ENCODE assay signal across 8 cellular contexts in the genomic region with DNA sequence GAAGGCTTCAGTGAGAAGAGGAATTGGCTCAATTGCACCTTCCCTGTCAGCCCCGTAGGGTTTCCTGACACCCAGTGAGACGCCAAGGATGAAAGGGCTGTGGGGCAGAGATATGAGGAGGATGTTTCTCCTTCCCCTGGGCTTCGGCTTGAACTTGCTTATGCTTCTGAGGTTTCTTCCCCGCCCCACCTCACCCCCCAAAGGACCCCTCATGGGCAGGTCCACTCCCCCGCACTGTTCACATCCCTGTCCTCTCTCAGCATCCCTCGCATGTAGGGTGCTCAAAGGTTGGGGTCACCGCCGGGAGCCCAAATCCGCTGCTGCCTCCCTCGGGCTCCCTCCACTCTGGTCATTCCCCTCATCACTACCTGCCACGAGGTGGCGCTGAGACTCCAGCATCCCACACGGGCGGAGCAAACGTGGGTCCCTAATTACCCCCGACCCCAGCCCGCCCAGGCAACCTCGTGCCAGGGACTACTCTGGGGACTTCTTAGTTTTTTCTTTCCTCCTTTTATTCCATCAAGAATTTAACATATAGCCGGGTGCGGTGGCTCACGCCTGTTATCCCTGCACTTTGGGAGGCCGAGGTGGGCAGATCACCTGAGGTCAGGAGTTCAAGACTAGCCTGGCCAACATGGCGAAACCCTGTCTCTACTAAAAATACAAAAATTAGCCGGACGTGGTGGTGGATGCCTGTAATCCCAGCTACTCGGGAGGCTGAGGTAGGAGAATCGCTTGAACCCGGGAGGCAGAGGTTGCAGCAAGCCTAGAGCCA. TPM values are rescaled to one million over a fixed set of nuclear protein-coding genes. Genes with fewer than 3 reads are reported as not detected.
DNase-seq lines count a peak whose midpoint lies in the region; ATAC-seq, FAIRE-seq and TF ChIP-seq lines count a peak whose summit lies in the region.

No MANE protein-coding gene starts in this region.

- no peaks in the 10 kb centered on the region for H3K9me3 ChIP-seq in BLaER1 treated with 17β-estradiol and CSF1 and Interleukin-3, amounts not matched to agents 10 nM and 100 nM (replicated peaks in 1 of 11)
- H3K9me3 ChIP-seq in GM12878 (replicated peaks; ENCODE audit: control insufficient read depth, insufficient read depth, low read length) = no peaks in the 10 kb centered on the region

- TF ChIP-seq RAD21 in GM12878 (IDR thresholded peaks at IDR 0.05; ENCODE audit: insufficient read depth, low read depth, low read length) = peak; percentile 88

- in situ Hi-C loops in GM12878 (cut with MboI) = no loop called here

- intact Hi-C loops in GM12878 (cut with micrococcal nuclease; ENCODE audit: unreplicated experiment) = loop anchor here (1.0 to 10.0 kb wide), 3 partner anchors 56 to 369 kb away; a partner anchor contains a TSS

- RAD21 ChIA-PET in GM12878 (lab: Charles Lee; ENCODE audit: unreplicated experiment) = no interaction called here

- H3K4me2 ChIP-seq in BLaER1 treated with 17β-estradiol and CSF1 and Interleukin-3, amounts not matched to agents 10 nM and 100 nM = peak overlapping the region; percentile 14 to 71 (median 40); a peak in 16 of 22 replicates
- no peak overlapping the region for H3K4me2 ChIP-seq in GM12878 (ENCODE audit: control insufficient read depth, insufficient read depth)

- peaks cover 0 to 37% (median 30%) of the 10 kb centered on the region in 10 experiments; a peak in 16 of 20 replicates for H3K4me1 ChIP-seq in BLaER1 treated with 17β-estradiol and CSF1 and Interleukin-3, amounts not matched to agents 10 nM and 100 nM
- H3K4me1 ChIP-seq in GM12878 (ENCODE audit: control insufficient read depth, insufficient read depth, low read length) = no peaks in the 10 kb centered on the region

- no peak overlapping the region for H3K4me3 ChIP-seq in BLaER1 treated with 17β-estradiol and CSF1 and Interleukin-3, amounts not matched to agents 10 nM and 100 nM
- H3K4me3 ChIP-seq in GM12878 = no peak overlapping the region

- H2AFZ ChIP-seq in GM12878 (ENCODE audit: control insufficient read depth, low read depth, low read length) = peak overlapping the region; percentile 51

- peak overlapping the region in 3 of 11 experiments; percentile 5 to 35 (median 21); a peak in 3 of 22 replicates for H3K9ac ChIP-seq in BLaER1 treated with 17β-estradiol and CSF1 and Interleukin-3, amounts not matched to agents 10 nM and 100 nM
- no peak overlapping the region for H3K9ac ChIP-seq in GM12878 (ENCODE audit: control insufficient read depth, insufficient read depth, low read length)

- no peaks in the 10 kb centered on the region; a peak in 1 of 22 replicates for H4K20me1 ChIP-seq in BLaER1 treated with 17β-estradiol and CSF1 and Interleukin-3, amounts not matched to agents 10 nM and 100 nM
- no peaks in the 10 kb centered on the region for H4K20me1 ChIP-seq in GM12878 (ENCODE audit: control insufficient read depth, insufficient read depth)

- ATAC-seq in GM12878 = peak; percentile 95
- no peak for ATAC-seq in HG03280 (IDR thresholded peaks at IDR 0.05; ENCODE audit: unreplicated experiment)

- CTCF ChIA-PET in GM12878 (lab: Yijun Ruan, JAX) = interaction anchor here (1.0 kb wide), 1 partner anchor 240 kb away, joined by 3 read pairs; a partner anchor contains a TSS

- H3K27ac ChIP-seq in BLaER1 treated with 17β-estradiol and CSF1 and Interleukin-3, amounts not matched to agents 10 nM and 100 nM = no peak overlapping the region
- H3K27ac ChIP-seq in GM12878 (ENCODE audit: control insufficient read depth, insufficient read depth) = no peak overlapping the region

- WGBS in GM12878 (ENCODE audit: insufficient coverage, insufficient replicate concordance, low lambda C conversion rate, missing lambda C conversion rate) = 28% methylated on average over 15 of the region's 28 CpGs

- POLR2A ChIA-PET in GM12878 (lab: Charles Lee) = no interaction called here

- SMC1A ChIA-PET in GM12878 (lab: Charles Lee; ENCODE audit: uncharacterized antibody, unreplicated experiment) = no interaction called here

- peak; percentile 68 to 92 (median 86) for TF ChIP-seq CTCF in GM12878 (IDR thresholded peaks at IDR 0.05 in 2 of 3, conservative IDR thresholded peaks at IDR 0.05 in 1 of 3; ENCODE audit: control insufficient read depth in 2 of 3, extremely low read depth in 1 of 3, insufficient read depth in 1 of 3, low read depth in 3 of 3, low read length in 3 of 3)

- DNase-seq in HK-2 (ENCODE audit: unreplicated experiment) (peak; percentile 59), T1000 (lab: John Stamatoyannopoulos, UW) (peak; percentile 21), GM12878 (ENCODE audit: low read depth, low spot score) (no peak), islet precursor cell (peak; percentile 84), NCI-H2107 (lab: John Stamatoyannopoulos, UW) (no peak)
- peak; percentile 75 for DNase-seq in stimulated activated CD4-positive, alpha-beta T cell treated with anti-CD3 and anti-CD28 coated beads, Interleukin-4, amount 100 ng/mL, for 1 hour

- FAIRE-seq in GM12878 (lab: Jason Lieb, UNC) = no peak

- TF ChIP-seq EP300 in GM12878 (IDR thresholded peaks at IDR 0.05; ENCODE audit: borderline replicate concordance in 1 of 2, control insufficient read depth in 1 of 2, low read depth in 2 of 2, low read length in 2 of 2) = no peak

- BruUV-seq in GM12878 (replicated peaks; lab: Mats Ljungman, UMichigan) = no TSS peak

- no peaks in the 10 kb centered on the region for H3K36me3 ChIP-seq in BLaER1 treated with 17β-estradiol and CSF1 and Interleukin-3, amounts not matched to agents 10 nM and 100 nM
- H3K36me3 ChIP-seq in GM12878 (ENCODE audit: control insufficient read depth in 2 of 2, insufficient read depth in 2 of 2, low read length in 1 of 2) = no peaks in the 10 kb centered on the region

- no peaks in the 10 kb centered on the region for H3K79me2 ChIP-seq in GM12878 (ENCODE audit: control insufficient read depth, insufficient read depth, low read length)

- peaks cover 10 to 25% (median 15%) of the 10 kb centered on the region in 11 experiments for H3K27me3 ChIP-seq in BLaER1 treated with 17β-estradiol and CSF1 and Interleukin-3, amounts not matched to agents 10 nM and 100 nM
- H3K27me3 ChIP-seq in GM12878 (replicated peaks in 1 of 2; ENCODE audit: control insufficient read depth in 2 of 2, insufficient read depth in 2 of 2, low read length in 1 of 2) = no peaks in the 10 kb centered on the region; a peak in 1 of 4 replicates

- no peak for TF ChIP-seq POLR2A in GM12878 (IDR thresholded peaks at IDR 0.05; ENCODE audit: low read depth, low read length)

TF ChIP-seq in GM12878, 131 proteins besides CTCF, POLR2A, EP300 and RAD21 (continues in another document):
- peak; percentile 85 for TF ChIP-seq SMC3 (IDR thresholded peaks at IDR 0.05; ENCODE audit: borderline replicate concordance, low read length)
- TF ChIP-seq RBBP5 (conservative IDR thresholded peaks at IDR 0.05) = no peak
- TF ChIP-seq YY1 (IDR thresholded peaks at IDR 0.05; ENCODE audit: low read depth, low read length) = 0 out of 2 replicates have a peak, but pooled peaks have one; percentile 39

RNA-seq across cellular contexts. Expression of a gene that starts 3.3 kb away (rescaled TPM):
- not detected in 2 replicates for total RNA-seq in GM12878 (2013; cell fraction: nucleolus; rRNA removed)
- total RNA-seq in GM12878 (2014; rRNA removed) = not detected in 2 replicates
- total RNA-seq in GM12878 (2014; rRNA removed; fragmentation: Illumina TruSeq; extraction: Trizol) = not detected in 2 replicates
- not detected in 2 replicates for total RNA-seq in GM12878 (2021)
- not detected for polyA plus RNA-seq in GM12878 (2011; ENCODE audit: low read depth)
- not detected in 2 replicates for polyA plus RNA-seq in GM12878 (2011; rRNA removed)
- polyA plus RNA-seq in GM12878 (2011; cell fraction: cytosol; rRNA removed) = not detected in 2 replicates
- not detected in 2 replicates for polyA plus RNA-seq in GM12878 (2011; cell fraction: nucleus; rRNA removed)
- polyA plus RNA-seq in GM12878 (2012) = 0.03 and 0.08 TPM in 2 replicates
- polyA plus RNA-seq in GM12878 (2014; fragmentation: Illumina TruSeq; extraction: Trizol) = not detected in 2 replicates
- not detected for polyA plus RNA-seq in GM12878 (2014; fragmentation: Nextera tagmentation; extraction: Ambion mirVana)
- not detected in 2 replicates for polyA plus RNA-seq in GM12878 (2014; rRNA removed)
- not detected for polyA plus RNA-seq in GM12878 (2016; fragmentation: Nextera tagmentation; extraction: Ambion mirVana)
- polyA minus RNA-seq in GM12878 (2011; rRNA and poly(A)+ RNA removed) = not detected in 2 replicates
- polyA minus RNA-seq in GM12878 (2011; cell fraction: cytosol; rRNA and poly(A)+ RNA removed) = not detected in 2 replicates
- not detected in 2 replicates for polyA minus RNA-seq in GM12878 (2011; cell fraction: nucleus; rRNA and poly(A)+ RNA removed)

RNA-seq across cellular contexts. Expression of a gene that starts 5.9 kb away (rescaled TPM):
- not detected in 2 replicates for total RNA-seq in GM12878 (2013; cell fraction: nucleolus; rRNA removed)
- total RNA-seq in GM12878 (2014; rRNA removed) (not detected in 2 replicates), GM12878 (2014; rRNA removed; fragmentation: Illumina TruSeq; extraction: Trizol) (not detected in 2 replicates), GM12878 (2021) (not detected in 2 replicates)
- polyA plus RNA-seq in GM12878 (2011; ENCODE audit: low read depth) = not detected
- polyA plus RNA-seq in GM12878 (2011; rRNA removed) (not detected in 2 replicates), GM12878 (2014; fragmentation: Illumina TruSeq; extraction: Trizol) (not detected in 2 replicates), GM12878 (2014; fragmentation: Nextera tagmentation; extraction: Ambion mirVana) (not detected), GM12878 (2014; rRNA removed) (not detected in 2 replicates), GM12878 (2016; fragmentation: Nextera tagmentation; extraction: Ambion mirVana) (not detected)
- not detected in 2 replicates for polyA plus RNA-seq in GM12878 (2011; cell fraction: cytosol; rRNA removed)
- polyA plus RNA-seq in GM12878 (2011; cell fraction: nucleus; rRNA removed) = not detected in 2 replicates
- polyA plus RNA-seq in GM12878 (2012) = not detected in 2 replicates
- polyA minus RNA-seq in GM12878 (2011; rRNA and poly(A)+ RNA removed) = not detected in 2 replicates
- not detected in 2 replicates for polyA minus RNA-seq in GM12878 (2011; cell fraction: cytosol; rRNA and poly(A)+ RNA removed)
- polyA minus RNA-seq in GM12878 (2011; cell fraction: nucleus; rRNA and poly(A)+ RNA removed) = not detected in 2 replicates

Comparison
In these comparisons a context has a peak if more than half of its experiments do, and no peak if none do; other contexts are left out.
1. DNase-seq: peak in HK-2 (single experiment), T1000 (single experiment), islet precursor cell (single experiment) and stimulated activated CD4-positive, alpha-beta T cell treated with anti-CD3 and anti-CD28 coated beads, Interleukin-4, amount 100 ng/mL, for 1 hour (single experiment); none in GM12878 (single experiment) and NCI-H2107 (single experiment).